ENCODE assay signal across 8 cellular contexts in the genomic region with DNA sequence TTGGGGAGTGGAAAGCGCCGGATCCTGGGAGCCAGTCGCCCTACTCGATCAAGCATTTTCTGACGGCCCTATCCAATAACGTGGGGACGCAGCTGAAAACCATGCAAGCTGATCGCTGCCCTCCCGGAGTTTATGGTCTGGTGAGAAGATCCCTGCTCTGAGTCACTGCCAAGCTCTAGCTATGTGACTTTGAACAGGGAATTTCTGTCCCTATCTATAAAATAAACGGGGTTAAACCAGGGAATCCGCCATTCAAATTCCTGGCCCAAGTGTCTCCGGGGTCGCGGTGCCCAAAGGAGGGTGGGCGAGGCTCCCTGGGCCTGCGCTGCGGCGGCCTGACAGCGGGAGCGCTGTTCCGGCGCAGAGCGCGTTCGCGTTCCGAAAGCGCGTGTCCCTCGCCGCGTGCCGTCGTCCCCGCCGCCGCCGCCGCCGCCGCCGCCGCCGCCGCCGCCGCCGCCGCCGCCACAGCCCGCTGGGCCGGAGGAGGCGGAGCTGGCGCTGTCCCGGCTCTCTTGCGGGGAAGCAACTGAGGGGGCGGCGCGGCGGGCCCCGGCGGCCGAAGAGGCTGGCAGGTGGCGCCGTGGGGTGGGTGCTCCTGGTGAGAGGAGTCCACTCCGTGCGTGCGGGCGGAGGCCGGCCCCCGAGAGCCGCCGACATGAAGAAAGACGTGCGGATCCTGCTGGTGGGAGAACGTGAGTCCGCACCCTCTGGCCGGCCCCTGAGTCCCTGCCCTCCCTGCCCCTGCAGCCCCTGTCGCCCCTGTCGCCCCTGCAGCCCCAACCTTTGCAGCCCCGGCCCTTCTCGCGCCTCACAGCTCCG. TPM values are rescaled to one million over a fixed set of nuclear protein-coding genes. Genes with fewer than 3 reads are reported as not detected.
DNase-seq lines count a peak whose midpoint lies in the region; ATAC-seq lines count a peak whose summit lies in the region.

A gene (plus strand): TSS at position 465 of the 819 bp plus-strand sequence. CDS start 191 bp downstream, at position 656.

- ATAC-seq in GM18868 (IDR thresholded peaks at IDR 0.05; ENCODE audit: unreplicated experiment) (peak; percentile 78), HG03139 (IDR thresholded peaks at IDR 0.05; ENCODE audit: unreplicated experiment) (peak; percentile 64), left lobe of liver (peak; percentile 77)

- DNase-seq in AG08395 (ENCODE audit: low spot score) (peak; percentile 81), NCI-H345 (lab: John Stamatoyannopoulos, UW) (peak; percentile 87), left lobe of liver (ENCODE audit: low spot score) (peak; percentile 82)
- peak; percentile 50 to 57 for DNase-seq in activated CD4-positive, alpha-beta T cell treated with anti-CD3 and anti-CD28 coated beads for 24 hours (ENCODE audit: low read depth in 2 of 2)
- peak; percentile 57 for DNase-seq in stimulated activated CD4-positive, alpha-beta T cell treated with anti-CD3 and anti-CD28 coated beads, Interleukin-2, amount 100 ng/mL, for 4 hours (ENCODE audit: low read depth)

- H3K27ac ChIP-seq in cingulate gyrus (ENCODE audit: low read depth, low read length) = peak within 1 kb of the TSS; percentile 90

RNA-seq across cellular contexts. Expression of the gene that starts here (rescaled TPM):
- total RNA-seq in left lobe of liver = 12.5 TPM

Comparison
In these comparisons a context has a peak if more than half of its experiments do, and no peak if none do; other contexts are left out.
1. Peak in every context shown above with its lines: DNase-seq, ATAC-seq and H3K27ac ChIP-seq.